Comparison of ENCODE assay signal across 22 cellular contexts in genomic region chr12:112891093-112892024, GRCh38. TPM values are rescaled to one million over a fixed set of nuclear protein-coding genes. Genes with fewer than 3 reads are reported as not detected.
DNase-seq lines count a peak whose midpoint lies in the region; ATAC-seq and TF ChIP-seq lines count a peak whose summit lies in the region.
"Had no signal": no experiment of that assay in that cellular context is flagged by ENCODE, and none has a peak within 500 bp of the region (broad histone marks: within the 10 kb centered on the region; RNA-seq: fewer than 3 reads in every experiment).

No MANE protein-coding gene starts in this region.

- H2BK12ac ChIP-seq in mesenchymal stem cell (ENCODE audit: low read length in 2 of 2) = no peak overlapping the region

- H3K4ac ChIP-seq in mesenchymal stem cell (ENCODE audit: low read depth in 1 of 2, low read length in 2 of 2) = no peak overlapping the region

- H3K4me3 ChIP-seq in left ventricle myocardium inferior (no peak overlapping the region), sigmoid colon (no peak overlapping the region), mesenchymal stem cell (ENCODE audit: insufficient read depth in 1 of 2, low read depth in 1 of 2, low read length in 2 of 2) (no peak overlapping the region)
- H3K4me3 ChIP-seq: BLaER1 treated with 17β-estradiol and CSF1 and Interleukin-3, amounts not matched to agents 10 nM and 100 nM; SK-N-MC; uterus had no signal

- H2AK5ac ChIP-seq in mesenchymal stem cell (ENCODE audit: low read length, severe bottlenecking) = no peak overlapping the region

- no peak overlapping the region for H2AFZ ChIP-seq in mesenchymal stem cell (ENCODE audit: low read depth, low read length)

- WGBS in sigmoid colon, 2 donors = 65 to 79% methylated on average over 6 of the region's 6 CpGs
- WGBS in mesenchymal stem cell = 74% methylated on average over 6 of the region's 6 CpGs

- H3K36me3 ChIP-seq in left ventricle myocardium inferior (no peaks in the 10 kb centered on the region), sigmoid colon (no peaks in the 10 kb centered on the region), mesenchymal stem cell (ENCODE audit: control insufficient read depth in 1 of 2, insufficient read depth in 2 of 2, low read depth in 1 of 2, low read length in 2 of 2) (no peaks in the 10 kb centered on the region)
- H3K36me3 ChIP-seq: BLaER1 treated with 17β-estradiol and CSF1 and Interleukin-3, amounts not matched to agents 10 nM and 100 nM; uterus had no signal

- H3K14ac ChIP-seq in mesenchymal stem cell (ENCODE audit: low read length in 2 of 2) = no peak overlapping the region

- no peak overlapping the region for H4K8ac ChIP-seq in mesenchymal stem cell (ENCODE audit: low read length)

- H3K27me3 ChIP-seq in left ventricle myocardium inferior (ENCODE audit: low read depth) = peaks cover 41% of the 10 kb centered on the region
- H3K27me3 ChIP-seq in sigmoid colon = peaks cover 0 to under 1% (median 0%) of the 10 kb centered on the region in 3 donors
- H3K27me3 ChIP-seq in mesenchymal stem cell (ENCODE audit: control insufficient read depth in 1 of 2, insufficient read depth in 1 of 2, low read length in 2 of 2) = peaks cover 14 to 56% of the 10 kb centered on the region in 2 experiments
- H3K27me3 ChIP-seq: BLaER1 treated with 17β-estradiol and CSF1 and Interleukin-3, amounts not matched to agents 10 nM and 100 nM; uterus had no signal

- intact Hi-C loops in Right ventricle myocardium inferior (cut with DNase I) (no loop called here), left ventricle myocardium inferior (cut with micrococcal nuclease) (no loop called here), sigmoid colon (cut with DNase I) (no loop called here)

- H2BK5ac ChIP-seq in mesenchymal stem cell (ENCODE audit: low read depth, low read length, poor library complexity, severe bottlenecking) = no peak overlapping the region

- H3K4me1 ChIP-seq in left ventricle myocardium inferior = no peaks in the 10 kb centered on the region
- H3K4me1 ChIP-seq in sigmoid colon = no peaks in the 10 kb centered on the region
- H3K4me1 ChIP-seq in mesenchymal stem cell (ENCODE audit: control insufficient read depth, insufficient read depth, low read depth, low read length) = no peaks in the 10 kb centered on the region
- H3K4me1 ChIP-seq: uterus had no signal

- no peak overlapping the region for H3K9ac ChIP-seq in mesenchymal stem cell (ENCODE audit: low read length)
- H3K9ac ChIP-seq: BLaER1 treated with 17β-estradiol and CSF1 and Interleukin-3, amounts not matched to agents 10 nM and 100 nM had no signal

- no peak overlapping the region for H3K23ac ChIP-seq in mesenchymal stem cell (ENCODE audit: low read length in 2 of 2)

- H3K9me3 ChIP-seq in left ventricle myocardium inferior (replicated peaks) = peaks cover 6% of the 10 kb centered on the region
- peaks cover 0 to 3% (median 0%) of the 10 kb centered on the region in 4 donors for H3K9me3 ChIP-seq in sigmoid colon
- no peaks in the 10 kb centered on the region for H3K9me3 ChIP-seq in mesenchymal stem cell (ENCODE audit: control insufficient read depth, low read length)
- H3K9me3 ChIP-seq: uterus had no signal

- H3K18ac ChIP-seq in mesenchymal stem cell (ENCODE audit: low read depth in 1 of 2, low read length in 2 of 2) = no peak overlapping the region

- H2BK15ac ChIP-seq in mesenchymal stem cell (ENCODE audit: low read depth, poor library complexity, severe bottlenecking) = no peak overlapping the region

- H4K91ac ChIP-seq in mesenchymal stem cell (ENCODE audit: low read length) = no peak overlapping the region

- no peaks in the 10 kb centered on the region for H3K79me1 ChIP-seq in mesenchymal stem cell (replicated peaks; ENCODE audit: low read length, poor library complexity, severe bottlenecking)

- no peak overlapping the region for H3K4me2 ChIP-seq in mesenchymal stem cell (ENCODE audit: low read length, poor library complexity, severe bottlenecking)

- no peak for TF ChIP-seq EP300 in sigmoid colon (IDR thresholded peaks at IDR 0.05)

- ATAC-seq in Right ventricle myocardium inferior = peak; percentile 16
- ATAC-seq: activated CD4-positive, CD25-positive, alpha-beta regulatory T cell treated with anti-CD3 and anti-CD28 coated beads, Interleukin-2, amount 50 U/mL, for 24 hours; activated T-cell treated with anti-CD3 and anti-CD28 coated beads, Interleukin-2, amount 50 U/mL, for 4 hours had no signal

- TF ChIP-seq CTCF in left ventricle myocardium inferior (IDR thresholded peaks at IDR 0.05; ENCODE audit: borderline replicate concordance) = no peak
- no peak for TF ChIP-seq CTCF in sigmoid colon (IDR thresholded peaks at IDR 0.05)

- no peak overlapping the region for H2BK120ac ChIP-seq in mesenchymal stem cell (ENCODE audit: low read depth, low read length)

- DNase-seq in Right ventricle myocardium inferior (ENCODE audit: missing footprints) (no peak), left ventricle myocardium inferior (no peak), SK-N-DZ (ENCODE audit: low spot score) (peak; percentile 14), globus pallidus (ENCODE audit: low spot score) (peak; percentile 47), sigmoid colon (no peak), OCI-M1 (lab: John Stamatoyannopoulos, UW) (no peak), mesenchymal stem cell (no peak)
- DNase-seq: activated CD8-positive, alpha-beta memory T cell treated with anti-CD3 and anti-CD28 coated beads for 24 hours; activated naive CD4-positive, alpha-beta T cell treated with anti-CD3 and anti-CD28 coated beads for 36 hours; activated T-cell treated with anti-CD3 and anti-CD28 coated beads, Interleukin-2, amount 50 U/mL, for 4 hours; Calu3; cerebellar nuclear complex; endodermal cell; NCI-H1105 treated with DMSO at 0.1 percent for 48 hours; NCI-H2171; NCI-H748 treated with DMSO at 0.1 percent for 48 hours; stimulated activated CD4-positive, alpha-beta T cell treated with anti-CD3 and anti-CD28 coated beads, Interleukin-15, amount 100 ng/mL, for 24 hours; uterus had no signal

- TF ChIP-seq POLR2A in sigmoid colon (IDR thresholded peaks at IDR 0.05) = no peak

- H3K27ac ChIP-seq in left ventricle myocardium inferior (replicated peaks) = no peak overlapping the region
- peak overlapping the region; percentile 2 for H3K27ac ChIP-seq in temporal lobe (ENCODE audit: low read depth, low read length)
- H3K27ac ChIP-seq in sigmoid colon = no peak overlapping the region
- H3K27ac ChIP-seq in mesenchymal stem cell (ENCODE audit: low read length, poor library complexity, severe bottlenecking) = no peak overlapping the region
- H3K27ac ChIP-seq: BLaER1 treated with 17β-estradiol and CSF1 and Interleukin-3, amounts not matched to agents 10 nM and 100 nM; SK-N-MC; uterus had no signal

RNA-seq across cellular contexts. Expression of gene OAS1, which starts 15.4 kb away (rescaled TPM):
- total RNA-seq in Right ventricle myocardium inferior (6.1 TPM), left ventricle myocardium inferior (4.8 TPM), temporal lobe (1.7 TPM), sigmoid colon (10 to 100 TPM in 2 of 4 donors, 1 to 10 TPM in 2; 8.9 to 18.5 (median 10.4) TPM)
- 0.15 TPM in 1 of 2 replicates, not detected in the other for polyA plus RNA-seq in SK-N-DZ (2014; cell fraction: cytosol; rRNA removed)
- not detected in 2 replicates for polyA plus RNA-seq in SK-N-DZ (2014; cell fraction: nucleus; rRNA removed)
- polyA plus RNA-seq in sigmoid colon = 100 to 1,000 TPM; 109 to 259 (median 121) TPM
- polyA plus RNA-seq in mesenchymal stem cell (2013, experiment 1 of 2) = 1.4 TPM
- 1.7 TPM for polyA plus RNA-seq in mesenchymal stem cell (2013, experiment 2 of 2)
- total RNA-seq: endodermal cell had no signal

RNA-seq across cellular contexts. Expression of gene OAS3, which starts 46.9 kb away (rescaled TPM):
- total RNA-seq in Right ventricle myocardium inferior (5.7 TPM), left ventricle myocardium inferior (5.4 TPM), temporal lobe (1.7 TPM), sigmoid colon (1 to 10 TPM; 1.8 to 8.9 (median 6.0) TPM)
- 0.02 TPM in 1 of 2 replicates, not detected in the other for polyA plus RNA-seq in SK-N-DZ (2014; cell fraction: cytosol; rRNA removed)
- polyA plus RNA-seq in SK-N-DZ (2014; cell fraction: nucleus; rRNA removed) = not detected in 2 replicates
- 10 to 100 TPM in 2 of 3 donors, 1 to 10 TPM in 1; 5.4 to 37.0 (median 10.6) TPM for polyA plus RNA-seq in sigmoid colon
- 4.0 TPM for polyA plus RNA-seq in mesenchymal stem cell (2013, experiment 1 of 2)
- 4.0 TPM for polyA plus RNA-seq in mesenchymal stem cell (2013, experiment 2 of 2)

Comparison
In these comparisons a context has a peak if more than half of its experiments do, and no peak if none do; other contexts are left out.
1. DNase-seq: peak in SK-N-DZ (single experiment) and globus pallidus (single experiment); none in Right ventricle myocardium inferior (single experiment), left ventricle myocardium inferior (single experiment), sigmoid colon (single experiment), OCI-M1 (single experiment) and mesenchymal stem cell (single experiment).